Comparison of ENCODE assay signal across 7 cellular contexts in genomic region chr2:203782262-203782976, GRCh38.
A peak's percentile ranks its signal among the peaks of the same experiment; 100 is the strongest.
DNase-seq lines count a peak whose midpoint lies in the region; ATAC-seq and TF ChIP-seq lines count a peak whose summit lies in the region.

No MANE protein-coding gene starts in this region.

- peak; percentile 70 for TF ChIP-seq CTCF in GM10248 (IDR thresholded peaks at IDR 0.05; ENCODE audit: control extremely low read depth, extremely low read depth, low read depth, missing control alignments)
- TF ChIP-seq CTCF in epithelial cell of proximal tubule (conservative IDR thresholded peaks at IDR 0.05; ENCODE audit: low read depth, low read length), result peak; percentile 95

- POLR2A ChIA-PET in GM10248 (lab: Yijun Ruan, JAX), result no interaction called here
- POLR2A ChIA-PET in naive thymus-derived CD8-positive, alpha-beta T cell (lab: Charles Lee), result no interaction called here

- DNase-seq in GM10248 (ENCODE audit: extremely low spot score) (peak; percentile 55), NCI-H774 (lab: John Stamatoyannopoulos, UW) (peak; percentile 60), epithelial cell of proximal tubule (ENCODE audit: low read depth) (peak; percentile 74), stromal cell of bone marrow (ENCODE audit: low read depth) (peak; percentile 97)
- peak; percentile 81 for DNase-seq in activated CD8-positive, alpha-beta memory T cell treated with anti-CD3 and anti-CD28 coated beads, Interleukin-2, amount 10 ng/mL, durations not matched to agents 7 days and 5 days
- peak in 9 of 10 donors; percentile 40 to 80 (median 61) for DNase-seq in naive thymus-derived CD8-positive, alpha-beta T cell

- ATAC-seq in HG02852 (IDR thresholded peaks at IDR 0.05; ENCODE audit: unreplicated experiment), result peak; percentile 64
- ATAC-seq in activated CD8-positive, alpha-beta memory T cell treated with anti-CD3 and anti-CD28 coated beads, Interleukin-2, amount 10 ng/mL, durations not matched to agents 7 days and 5 days, result peak; percentile 92
- peak; percentile 85 to 88 for ATAC-seq in naive thymus-derived CD8-positive, alpha-beta T cell

- no peaks in the 10 kb centered on the region for H3K27me3 Mint-ChIP-seq in activated CD8-positive, alpha-beta memory T cell treated with anti-CD3 and anti-CD28 coated beads, Interleukin-2, amount 10 ng/mL, durations not matched to agents 7 days and 5 days
- no peaks in the 10 kb centered on the region for H3K27me3 Mint-ChIP-seq in naive thymus-derived CD8-positive, alpha-beta T cell

- H3K4me3 Mint-ChIP-seq in activated CD8-positive, alpha-beta memory T cell treated with anti-CD3 and anti-CD28 coated beads, Interleukin-2, amount 10 ng/mL, durations not matched to agents 7 days and 5 days, result no peak overlapping the region
- H3K4me3 Mint-ChIP-seq in naive thymus-derived CD8-positive, alpha-beta T cell, result peak overlapping the region in 7 of 10 donors; percentile 8 to 55 (median 29)

- CTCF ChIA-PET in GM10248 (lab: Yijun Ruan, JAX), result interaction anchor here (0.6 to 2.0 kb wide), 15 partner anchors 9 to 298 kb away, joined by 3 to 15 read pairs (median 3); no protein-coding TSS in a partner anchor
- CTCF ChIA-PET in activated CD8-positive, alpha-beta memory T cell treated with anti-CD3 and anti-CD28 coated beads, Interleukin-2, amount 10 ng/mL, durations not matched to agents 7 days and 5 days (lab: Charles Lee), result interaction anchor here (1.0 to 3.6 kb wide), 4 partner anchors 10 to 32 kb away, joined by 3 to 17 read pairs (median 7); no protein-coding TSS in a partner anchor

- peaks cover 9% of the 10 kb centered on the region for H3K36me3 Mint-ChIP-seq in activated CD8-positive, alpha-beta memory T cell treated with anti-CD3 and anti-CD28 coated beads, Interleukin-2, amount 10 ng/mL, durations not matched to agents 7 days and 5 days
- no peaks in the 10 kb centered on the region for H3K36me3 Mint-ChIP-seq in naive thymus-derived CD8-positive, alpha-beta T cell

- H3K9me3 Mint-ChIP-seq in activated CD8-positive, alpha-beta memory T cell treated with anti-CD3 and anti-CD28 coated beads, Interleukin-2, amount 10 ng/mL, durations not matched to agents 7 days and 5 days (ENCODE audit: low read depth), result peaks cover 5% of the 10 kb centered on the region
- no peaks in the 10 kb centered on the region for H3K9me3 Mint-ChIP-seq in naive thymus-derived CD8-positive, alpha-beta T cell

- H3K27ac Mint-ChIP-seq in activated CD8-positive, alpha-beta memory T cell treated with anti-CD3 and anti-CD28 coated beads, Interleukin-2, amount 10 ng/mL, durations not matched to agents 7 days and 5 days, result peak overlapping the region; percentile 35
- H3K27ac Mint-ChIP-seq in naive thymus-derived CD8-positive, alpha-beta T cell, result peak overlapping the region in 8 of 10 donors; percentile 3 to 94 (median 75)

- no peak overlapping the region for H3K4me3 ChIP-seq in epithelial cell of proximal tubule (ENCODE audit: low read depth, low read length)

- H3K4me1 Mint-ChIP-seq in activated CD8-positive, alpha-beta memory T cell treated with anti-CD3 and anti-CD28 coated beads, Interleukin-2, amount 10 ng/mL, durations not matched to agents 7 days and 5 days, result peaks cover 31% of the 10 kb centered on the region
- H3K4me1 Mint-ChIP-seq in naive thymus-derived CD8-positive, alpha-beta T cell, result peaks cover 22 to 52% (median 45%) of the 10 kb centered on the region in 4 donors
